ENCODE assay signal across 26 cellular contexts in genomic region chr15:26676115-26676514, GRCh38.
"Had no signal": no experiment of that assay in that cellular context is flagged by ENCODE, and none has a peak within 500 bp of the region (broad histone marks: within the 10 kb centered on the region; RNA-seq: fewer than 3 reads in every experiment).

No MANE protein-coding gene starts in this region.

- H3K27ac Mint-ChIP-seq: immature natural killer cell; natural killer cell; stimulated activated memory B cell treated with anti-CD40 and anti-IgM and Interleukin-4, amounts not matched to agents 10 μg/mL and 1 μg/mL and 100 μg/mL, for 72 hours; stimulated activated naive CD8-positive, alpha-beta T cell treated with anti-CD3 and anti-CD28 coated beads, Interleukin-15, amount 100 ng/mL, for 72 hours had no signal

- H3K4me1 ChIP-seq: left lung, lower lobe of right lung, psoas muscle, right atrium auricular region, right lobe of liver, tibial nerve, upper lobe of left lung, vagina had no signal

- H3K4me3 ChIP-seq: left lung, lower lobe of right lung, ovary, psoas muscle, right atrium auricular region, right lobe of liver, smooth muscle cell, tibial nerve, upper lobe of left lung, vagina had no signal

- H3K27ac ChIP-seq: left lung, lower lobe of right lung, ovary, psoas muscle, right atrium auricular region, right lobe of liver, tibial nerve, upper lobe of left lung, vagina had no signal

- H3K27me3 ChIP-seq: left lung, ovary, right atrium auricular region, right lobe of liver, tibial nerve, upper lobe of left lung, vagina had no signal

- H3K36me3 ChIP-seq: left lung, lower lobe of right lung, ovary, right atrium auricular region, right lobe of liver, tibial nerve, upper lobe of left lung, vagina had no signal

- ATAC-seq: left colon; left lung; lower lobe of right lung; natural killer cell; psoas muscle; right lobe of liver; stimulated activated memory B cell treated with anti-CD40 and anti-IgM and Interleukin-4, amounts not matched to agents 10 μg/mL and 1 μg/mL and 100 μg/mL, for 72 hours; stimulated activated naive CD8-positive, alpha-beta T cell treated with anti-CD3 and anti-CD28 coated beads, Interleukin-15, amount 100 ng/mL, for 72 hours had no signal

- H3K4me1 Mint-ChIP-seq: immature natural killer cell; natural killer cell; stimulated activated memory B cell treated with anti-CD40 and anti-IgM and Interleukin-4, amounts not matched to agents 10 μg/mL and 1 μg/mL and 100 μg/mL, for 72 hours; stimulated activated naive CD8-positive, alpha-beta T cell treated with anti-CD3 and anti-CD28 coated beads, Interleukin-15, amount 100 ng/mL, for 72 hours had no signal

- H3K36me3 Mint-ChIP-seq: immature natural killer cell; natural killer cell; stimulated activated memory B cell treated with anti-CD40 and anti-IgM and Interleukin-4, amounts not matched to agents 10 μg/mL and 1 μg/mL and 100 μg/mL, for 72 hours had no signal

- H3K4me2 ChIP-seq: smooth muscle cell had no signal

- H3K9me3 ChIP-seq: left lung, lower lobe of right lung, ovary, psoas muscle, right atrium auricular region, right lobe of liver, tibial nerve, upper lobe of left lung, vagina had no signal

- H3K27me3 Mint-ChIP-seq: stimulated activated memory B cell treated with anti-CD40 and anti-IgM and Interleukin-4, amounts not matched to agents 10 μg/mL and 1 μg/mL and 100 μg/mL, for 72 hours; stimulated activated naive CD8-positive, alpha-beta T cell treated with anti-CD3 and anti-CD28 coated beads, Interleukin-15, amount 100 ng/mL, for 72 hours had no signal

- DNase-seq: hippocampal formation; immature natural killer cell; kidney; left colon; left lung; lower lobe of right lung; mammary epithelial cell; mesenchymal stem cell; natural killer cell; ovary; posterior cingulate gyrus; psoas muscle; right lobe of liver; stimulated activated CD4-positive, alpha-beta T cell treated with anti-CD3 and anti-CD28 coated beads, Interleukin-1b, Interleukin-23, amount 100 ng/mL, for 48 hours; stimulated activated CD4-positive, alpha-beta T cell treated with anti-CD3 and anti-CD28 coated beads, Interleukin-2, amount 100 ng/mL, for 48 hours; stimulated activated CD4-positive, alpha-beta T cell treated with anti-CD3 and anti-CD28 coated beads, Interleukin-4, amount 100 ng/mL, for 4 hours; stimulated activated CD8-positive, alpha-beta memory T cell treated with anti-CD3 and anti-CD28 coated beads, Interleukin-4, amount 100 ng/mL, for 48 hours; stimulated activated naive CD4-positive, alpha-beta T cell treated with Interleukin-2 at 50 U/mL for 16 hours; stimulated activated naive CD8-positive, alpha-beta T cell treated with anti-CD3 and anti-CD28 coated beads, Interleukin-15, amount 100 ng/mL, for 72 hours; substantia nigra; upper lobe of left lung had no signal

- H3K4me3 Mint-ChIP-seq: immature natural killer cell; natural killer cell; stimulated activated memory B cell treated with anti-CD40 and anti-IgM and Interleukin-4, amounts not matched to agents 10 μg/mL and 1 μg/mL and 100 μg/mL, for 72 hours; stimulated activated naive CD8-positive, alpha-beta T cell treated with anti-CD3 and anti-CD28 coated beads, Interleukin-15, amount 100 ng/mL, for 72 hours had no signal
